Comparison of ENCODE assay signal across 12 cellular contexts in genomic region chr3:51712963-51713362, GRCh38. TPM values are rescaled to one million over a fixed set of nuclear protein-coding genes. Genes with fewer than 3 reads are reported as not detected.
"Had no signal": no experiment of that assay in that cellular context is flagged by ENCODE, and none has a peak within 500 bp of the region (broad histone marks: within the 10 kb centered on the region; RNA-seq: fewer than 3 reads in every experiment).

No MANE protein-coding gene starts in this region.

- H3K27me3 ChIP-seq: heart left ventricle, thyroid gland had no signal

- FAIRE-seq: keratinocyte had no signal

- H3K9me3 Mint-ChIP-seq: mesothelial cell of epicardium had no signal

- DNase-seq: activated CD4-positive, alpha-beta T cell treated with anti-CD3 and anti-CD28 coated beads for 4 hours; activated gamma-delta T cell treated with Interleukin-2 at 50 U/mL for 16 hours; foreskin keratinocyte; stimulated activated CD4-positive, alpha-beta T cell treated with anti-CD3 and anti-CD28 coated beads, Interleukin-15, amount 100 ng/mL, for 24 hours; stimulated activated CD4-positive, alpha-beta T cell treated with anti-CD3 and anti-CD28 coated beads, Interleukin-4, amount 100 ng/mL, for 24 hours; thyroid gland; WERI-Rb-1 had no signal

- H3K4me1 ChIP-seq: foreskin keratinocyte, heart left ventricle, parathyroid adenoma, thyroid gland had no signal

- H3K9me3 ChIP-seq: heart left ventricle, SK-N-SH, thyroid gland had no signal

- H3K27ac Mint-ChIP-seq: mesothelial cell of epicardium had no signal

- H3K27ac ChIP-seq: foreskin keratinocyte, heart left ventricle, parathyroid adenoma, thyroid gland, WERI-Rb-1 had no signal

- H3K36me3 ChIP-seq: heart left ventricle, thyroid gland had no signal

- H3K4me3 Mint-ChIP-seq: mesothelial cell of epicardium had no signal

- H3K4me3 ChIP-seq: heart left ventricle, thyroid gland had no signal

- H3K4me1 Mint-ChIP-seq: mesothelial cell of epicardium had no signal

- H3K36me3 Mint-ChIP-seq: mesothelial cell of epicardium had no signal

- ATAC-seq: foreskin keratinocyte, heart left ventricle had no signal

RNA-seq across cellular contexts. Expression of gene GRM2, which starts 6.1 kb away (rescaled TPM):
- total RNA-seq: foreskin keratinocyte had no signal
